Comparison of ENCODE assay signal across 27 cellular contexts in genomic region chr2:75226099-75226498, GRCh38.
"Had no signal": no experiment of that assay in that cellular context is flagged by ENCODE, and none has a peak within 500 bp of the region (broad histone marks: within the 10 kb centered on the region; RNA-seq: fewer than 3 reads in every experiment).

No MANE protein-coding gene starts in this region.

- H3K4me1 ChIP-seq: stomach, suprapubic skin, testis, thyroid gland, tibial artery, tibial nerve, transverse colon, upper lobe of left lung, upper lobe of right lung, uterus, vagina had no signal

- H3K4me3 ChIP-seq: stomach, suprapubic skin, testis, thoracic aorta, thyroid gland, tibial artery, tibial nerve, transverse colon, upper lobe of left lung, upper lobe of right lung, uterus, vagina had no signal

- DNase-seq: stimulated activated CD4-positive, alpha-beta T cell treated with anti-CD3 and anti-CD28 coated beads, Interleukin-2, amount 100 ng/mL, for 48 hours; stimulated activated CD4-positive, alpha-beta T cell treated with anti-CD3 and anti-CD28 coated beads, Interleukin-4, amount 100 ng/mL, for 1 hour; stimulated activated CD4-positive, alpha-beta T cell treated with anti-CD3 and anti-CD28 coated beads, Interleukin-4, amount 100 ng/mL, for 24 hours; stimulated activated CD4-positive, alpha-beta T cell treated with anti-CD3 and anti-CD28 coated beads, Interleukin-4, amount 100 ng/mL, for 4 hours; stimulated activated CD8-positive, alpha-beta memory T cell treated with anti-CD3 and anti-CD28 coated beads, Interleukin-4, amount 100 ng/mL, for 48 hours; stimulated activated naive B cell treated with anti-CD40 and anti-IgM and Interleukin-4, amounts not matched to agents 10 μg/mL and 1 μg/mL and 100 μg/mL, for 72 hours; stimulated activated naive CD4-positive, alpha-beta T cell; stimulated activated naive CD4-positive, alpha-beta T cell treated with Interleukin-2 at 50 U/mL for 16 hours; stimulated activated naive CD8-positive, alpha-beta T cell treated with anti-CD3 and anti-CD28 coated beads, Interleukin-15, amount 100 ng/mL, for 72 hours; stimulated activated naive CD8-positive, alpha-beta T cell treated with anti-CD3 and anti-CD28 coated beads, Interleukin-15, Interleukin-2, amounts not matched to agents 100 U/mL and 50 U/mL, for 24 hours; stomach; substantia nigra; testis; thyroid gland; tibial artery; transverse colon; trophoblast cell; upper lobe of left lung; upper lobe of right lung; uterus had no signal

- H3K27ac ChIP-seq: stomach, suprapubic skin, testis, thoracic aorta, thyroid gland, tibial artery, tibial nerve, transverse colon, upper lobe of left lung, upper lobe of right lung, uterus, vagina had no signal

- H3K36me3 ChIP-seq: stomach, suprapubic skin, thoracic aorta, thyroid gland, tibial artery, tibial nerve, transverse colon, upper lobe of left lung, upper lobe of right lung, uterus, vagina had no signal

- H3K9me3 ChIP-seq: stomach, suprapubic skin, testis, thoracic aorta, thyroid gland, tibial artery, tibial nerve, transverse colon, upper lobe of left lung, upper lobe of right lung, uterus, vagina had no signal

- FAIRE-seq: urothelium cell line had no signal

- ATAC-seq: stimulated activated effector memory CD8-positive, alpha-beta T cell treated with anti-CD3 and anti-CD28 coated beads, Interleukin-12 subunit alpha, Interleukin-12 subunit beta, amount 100 ng/mL, for 72 hours; stimulated activated memory B cell treated with anti-CD40 and anti-IgM and Interleukin-4, amounts not matched to agents 10 μg/mL and 1 μg/mL and 100 μg/mL, for 72 hours; stimulated activated naive B cell treated with anti-CD40 and anti-IgM and Interleukin-4, amounts not matched to agents 10 μg/mL and 1 μg/mL and 100 μg/mL, for 72 hours; stimulated activated naive CD8-positive, alpha-beta T cell treated with anti-CD3 and anti-CD28 coated beads, Interleukin-15, amount 100 ng/mL, for 72 hours; stimulated activated naive CD8-positive, alpha-beta T cell treated with anti-CD3 and anti-CD28 coated beads, Interleukin-15, Interleukin-2, amounts not matched to agents 100 U/mL and 50 U/mL, for 24 hours; upper lobe of right lung had no signal

- H3K27me3 ChIP-seq: stomach, suprapubic skin, testis, thyroid gland, tibial artery, tibial nerve, transverse colon, upper lobe of left lung, upper lobe of right lung, uterus, vagina had no signal
